In the genomic region with DNA sequence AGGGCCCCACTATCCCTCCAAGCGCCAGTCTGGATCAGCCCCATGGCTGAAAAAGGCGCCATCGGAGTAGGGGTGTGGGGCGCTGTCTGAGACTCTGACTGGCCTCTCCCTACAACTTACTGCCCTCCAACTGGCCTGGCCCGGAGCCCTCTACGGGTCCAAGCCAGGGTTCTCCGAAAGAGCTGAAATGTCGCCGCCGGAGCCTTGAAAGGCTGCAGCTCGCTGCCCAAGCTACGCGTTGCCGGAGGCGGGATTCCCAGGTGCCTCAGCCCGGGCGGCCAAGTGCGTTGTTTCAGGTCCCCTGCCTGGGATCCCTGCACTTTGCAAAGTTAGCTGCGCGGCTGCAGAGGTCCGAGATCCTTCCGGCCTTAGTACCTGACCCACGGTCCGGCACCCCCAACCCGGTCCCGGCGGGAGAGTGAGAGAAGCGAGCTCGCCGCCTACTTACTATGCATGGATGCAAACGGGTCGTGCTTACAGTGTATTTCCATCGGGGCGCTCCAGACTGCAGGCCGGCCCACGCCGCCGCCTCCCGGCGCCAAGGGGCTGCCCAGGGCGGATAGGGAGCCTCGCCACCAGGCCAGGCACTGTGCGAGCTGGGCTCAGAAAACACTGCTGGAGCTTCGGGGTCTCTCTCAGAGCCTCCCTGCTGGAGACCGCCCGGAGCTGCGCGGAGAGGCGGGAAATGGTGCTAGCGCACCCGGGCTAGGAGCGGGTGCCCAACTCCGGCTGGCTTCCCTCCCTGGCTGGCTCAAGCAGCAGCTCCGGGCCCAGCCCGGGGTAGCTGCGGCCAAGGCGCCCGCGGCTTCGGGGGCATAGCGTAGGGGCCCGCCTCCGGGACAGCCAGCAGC, we compare ENCODE assay signal across 9 cellular contexts. TPM values are rescaled to one million over a fixed set of nuclear protein-coding genes. Genes with fewer than 3 reads are reported as not detected.
DNase-seq lines count a peak whose midpoint lies in the region; ATAC-seq and TF ChIP-seq lines count a peak whose summit lies in the region.
"Had no signal": no experiment of that assay in that cellular context is flagged by ENCODE, and none has a peak within 500 bp of the region (broad histone marks: within the 10 kb centered on the region; RNA-seq: fewer than 3 reads in every experiment).

No MANE protein-coding gene starts in this region.

- peak; percentile 33 for TF ChIP-seq CTCF in endodermal cell (conservative IDR thresholded peaks at IDR 0.05)
- TF ChIP-seq CTCF in adrenal gland (IDR thresholded peaks at IDR 0.05), result no peak

- WGBS in endodermal cell (ENCODE audit: insufficient coverage in 1 of 2, insufficient read length in 1 of 2), 2 experiments, result 1 to 2% methylated on average over 33 to 63 of the region's 63 CpGs
- 2 to 3% (median 2%) methylated on average over 4 to 63 of the region's 63 CpGs for WGBS in adrenal gland, 4 donors

- TF ChIP-seq POLR2A in adrenal gland (IDR thresholded peaks at IDR 0.05), result no peak

- peaks cover 2% of the 10 kb centered on the region for H3K36me3 Mint-ChIP-seq in T-helper 2 cell treated with Interferon-gamma antibody and Interleukin-4, amounts not matched to agents 5 μg/mL and 100 μg/mL, for 36 hours (ENCODE audit: low read depth)
- no peaks in the 10 kb centered on the region for H3K36me3 Mint-ChIP-seq in endodermal cell (ENCODE audit: low read depth)
- H3K36me3 Mint-ChIP-seq in stimulated activated memory B cell treated with anti-CD40 and anti-IgM and Interleukin-4, amounts not matched to agents 10 μg/mL and 1 μg/mL and 100 μg/mL, for 72 hours, result peaks cover 39% of the 10 kb centered on the region

- H3K4me3 Mint-ChIP-seq in T-helper 2 cell treated with Interferon-gamma antibody and Interleukin-4, amounts not matched to agents 5 μg/mL and 100 μg/mL, for 36 hours, result peak overlapping the region; percentile 61
- peak overlapping the region; percentile 52 for H3K4me3 Mint-ChIP-seq in endodermal cell
- H3K4me3 Mint-ChIP-seq in stimulated activated memory B cell treated with anti-CD40 and anti-IgM and Interleukin-4, amounts not matched to agents 10 μg/mL and 1 μg/mL and 100 μg/mL, for 72 hours, result peak overlapping the region; percentile 92

- H3K9me3 Mint-ChIP-seq in T-helper 2 cell treated with Interferon-gamma antibody and Interleukin-4, amounts not matched to agents 5 μg/mL and 100 μg/mL, for 36 hours, result no peaks in the 10 kb centered on the region
- H3K9me3 Mint-ChIP-seq in endodermal cell, result peaks cover 2% of the 10 kb centered on the region
- no peaks in the 10 kb centered on the region for H3K9me3 Mint-ChIP-seq in stimulated activated memory B cell treated with anti-CD40 and anti-IgM and Interleukin-4, amounts not matched to agents 10 μg/mL and 1 μg/mL and 100 μg/mL, for 72 hours

- intact Hi-C loops in adrenal gland (cut with DNase I), result no loop called here

- H3K4me1 Mint-ChIP-seq in T-helper 2 cell treated with Interferon-gamma antibody and Interleukin-4, amounts not matched to agents 5 μg/mL and 100 μg/mL, for 36 hours (ENCODE audit: low read depth), result peaks cover 22% of the 10 kb centered on the region
- peaks cover 22% of the 10 kb centered on the region for H3K4me1 Mint-ChIP-seq in endodermal cell
- H3K4me1 Mint-ChIP-seq in stimulated activated memory B cell treated with anti-CD40 and anti-IgM and Interleukin-4, amounts not matched to agents 10 μg/mL and 1 μg/mL and 100 μg/mL, for 72 hours, result peaks cover 79% of the 10 kb centered on the region

- H3K27ac ChIP-seq in endodermal cell (ENCODE audit: low read depth, low read length) (no peak overlapping the region), adrenal gland (no peak overlapping the region)

- H3K4me1 ChIP-seq in endodermal cell (ENCODE audit: control insufficient read depth, insufficient read depth, low read length) (peaks cover 15% of the 10 kb centered on the region), adrenal gland (replicated peaks in 1 of 2) (peaks cover 13 to 38% of the 10 kb centered on the region in 2 donors)

- H3K27me3 ChIP-seq in endodermal cell (ENCODE audit: control insufficient read depth, insufficient read depth, low read length, poor library complexity, severe bottlenecking) (peaks cover 98% of the 10 kb centered on the region), adrenal gland (peaks cover 90% of the 10 kb centered on the region)

- H3K27ac Mint-ChIP-seq in T-helper 2 cell treated with Interferon-gamma antibody and Interleukin-4, amounts not matched to agents 5 μg/mL and 100 μg/mL, for 36 hours, result no peak overlapping the region
- H3K27ac Mint-ChIP-seq in endodermal cell, result no peak overlapping the region
- peak overlapping the region; percentile 96 for H3K27ac Mint-ChIP-seq in stimulated activated memory B cell treated with anti-CD40 and anti-IgM and Interleukin-4, amounts not matched to agents 10 μg/mL and 1 μg/mL and 100 μg/mL, for 72 hours

- no peaks in the 10 kb centered on the region for H3K36me3 ChIP-seq in endodermal cell (ENCODE audit: control insufficient read depth, insufficient read depth, low read length)
- H3K36me3 ChIP-seq in adrenal gland (replicated peaks in 1 of 2), result no peaks in the 10 kb centered on the region

- H3K9me3 ChIP-seq in endodermal cell (ENCODE audit: control insufficient read depth, low read length) (no peaks in the 10 kb centered on the region), adrenal gland (replicated peaks in 1 of 3) (no peaks in the 10 kb centered on the region)

- ATAC-seq in stimulated activated memory B cell treated with anti-CD40 and anti-IgM and Interleukin-4, amounts not matched to agents 10 μg/mL and 1 μg/mL and 100 μg/mL, for 72 hours, result no peak
- ATAC-seq in HG02759 (IDR thresholded peaks at IDR 0.05; ENCODE audit: unreplicated experiment) (no peak), GM18909 (IDR thresholded peaks at IDR 0.05; ENCODE audit: poor library complexity, unreplicated experiment) (no peak)

- DNase-seq in T-helper 2 cell treated with Interferon-gamma antibody and Interleukin-4, amounts not matched to agents 5 μg/mL and 100 μg/mL, for 36 hours (ENCODE audit: low spot score), result no peak
- DNase-seq in T-helper 2 cell (no peak), NCI-H345 treated with DMSO at 0.1 percent for 48 hours (lab: John Stamatoyannopoulos, UW; ENCODE audit: unreplicated experiment) (peak; percentile 19), endodermal cell (peak; percentile 75), adrenal gland (no peak)
- DNase-seq: occipital lobe had no signal

- H3K27me3 Mint-ChIP-seq in T-helper 2 cell treated with Interferon-gamma antibody and Interleukin-4, amounts not matched to agents 5 μg/mL and 100 μg/mL, for 36 hours (ENCODE audit: low read depth), result peaks cover 93% of the 10 kb centered on the region
- H3K27me3 Mint-ChIP-seq in endodermal cell (ENCODE audit: insufficient read depth), result peaks cover 99% of the 10 kb centered on the region
- no peaks in the 10 kb centered on the region for H3K27me3 Mint-ChIP-seq in stimulated activated memory B cell treated with anti-CD40 and anti-IgM and Interleukin-4, amounts not matched to agents 10 μg/mL and 1 μg/mL and 100 μg/mL, for 72 hours

- no peak overlapping the region for H3K9ac ChIP-seq in endodermal cell (ENCODE audit: extremely low read depth, low read length, poor library complexity, severe bottlenecking)

- H3K4me3 ChIP-seq in endodermal cell (ENCODE audit: low read length) (peak overlapping the region; percentile 60), adrenal gland (peak overlapping the region in 1 of 4 donors; percentile 38)

RNA-seq across cellular contexts. Expression of a gene that starts 7.8 kb away (rescaled TPM):
- under 1 TPM in 1 of 2 donors, not detected in 1; 0.15 TPM for total RNA-seq in endodermal cell
- 0.75 TPM for polyA plus RNA-seq in endodermal cell (2013, experiment 1 of 2)
- 1.6 TPM for polyA plus RNA-seq in endodermal cell (2013, experiment 2 of 2)
- under 1 TPM in 3 of 8 donors, not detected in 5; 0.10 to 0.22 (median 0.19) TPM for total RNA-seq in adrenal gland
- under 1 TPM in 2 of 3 donors, not detected in 1; under 0.01 to 0.07 TPM for polyA plus RNA-seq in adrenal gland
- total RNA-seq: occipital lobe had no signal

Comparison
In these comparisons a context has a peak if more than half of its experiments do, and no peak if none do; other contexts are left out.
1. DNase-seq: peak in NCI-H345 treated with DMSO at 0.1 percent for 48 hours (single experiment) and endodermal cell (single experiment); none in T-helper 2 cell treated with Interferon-gamma antibody and Interleukin-4, amounts not matched to agents 5 μg/mL and 100 μg/mL, for 36 hours (single experiment), T-helper 2 cell (0 of 5) and adrenal gland (0 of 7).
2. Peak in every context shown above with its lines, with median percentiles within 50 percentile points of each other: H3K4me3 Mint-ChIP-seq.